18 cellular contexts compared by ENCODE assay signal in genomic region chr2:100983684-100984310, GRCh38. TPM values are rescaled to one million over a fixed set of nuclear protein-coding genes. Genes with fewer than 3 reads are reported as not detected.
A peak's percentile ranks its signal among the peaks of the same experiment; 100 is the strongest.
DNase-seq lines count a peak whose midpoint lies in the region; ATAC-seq and TF ChIP-seq lines count a peak whose summit lies in the region.
"Had no signal": no experiment of that assay in that cellular context is flagged by ENCODE, and none has a peak within 500 bp of the region (broad histone marks: within the 10 kb centered on the region; RNA-seq: fewer than 3 reads in every experiment).

No MANE protein-coding gene starts in this region.

- TF ChIP-seq EP300 in esophagus muscularis mucosa (IDR thresholded peaks at IDR 0.05): no peak

- ATAC-seq in heart left ventricle (peak in 3 of 4 donors; percentile 58 to 63 (median 62)), Right ventricle myocardium inferior (no peak), HG03442 (IDR thresholded peaks at IDR 0.05; ENCODE audit: unreplicated experiment) (no peak), GM19467 (IDR thresholded peaks at IDR 0.05; ENCODE audit: unreplicated experiment) (no peak)

- H3K27me3 ChIP-seq in heart left ventricle: no peaks in the 10 kb centered on the region
- H3K27me3 ChIP-seq in esophagus muscularis mucosa: no peaks in the 10 kb centered on the region
- H3K27me3 ChIP-seq in muscle layer of duodenum (ENCODE audit: low read depth, low read length): no peaks in the 10 kb centered on the region
- no peaks in the 10 kb centered on the region for H3K27me3 ChIP-seq in vagina
- H3K27me3 ChIP-seq: Peyer's patch, upper lobe of right lung had no signal

- TF ChIP-seq CTCF in heart left ventricle (IDR thresholded peaks at IDR 0.05) (no peak), esophagus muscularis mucosa (IDR thresholded peaks at IDR 0.05) (no peak), vagina (IDR thresholded peaks at IDR 0.05) (no peak)

- DNase-seq in heart left ventricle (no peak), Right ventricle myocardium inferior (ENCODE audit: missing footprints) (no peak), esophagus muscularis mucosa (ENCODE audit: extremely low spot score) (no peak), vagina (ENCODE audit: extremely low spot score in 2 of 2) (no peak), NCI-H2081 treated with DMSO at 0.1 percent for 48 hours (lab: John Stamatoyannopoulos, UW) (no peak)
- DNase-seq: activated CD4-positive, alpha-beta T cell treated with anti-CD3 and anti-CD28 coated beads for 4 hours; activated T-cell treated with anti-CD3 and anti-CD28 coated beads for 4 hours; DMS153; foreskin fibroblast; KG1; NCI-H1105 treated with DMSO at 0.1 percent for 48 hours; NCI-H774; Peyer's patch; stimulated activated naive B cell treated with anti-CD40 and anti-IgM and Interleukin-4, amounts not matched to agents 10 μg/mL and 1 μg/mL and 100 μg/mL, for 72 hours had no signal

- WGBS in heart left ventricle, 4 donors: 62 to 67% (median 66%) methylated on average over 11 of the region's 11 CpGs
- WGBS in esophagus muscularis mucosa: 72% methylated on average over 11 of the region's 11 CpGs

- H3K27ac ChIP-seq in heart left ventricle: peak overlapping the region in 6 of 12 donors; percentile 16 to 59 (median 29)
- peak overlapping the region; percentile 19 to 30 (median 24) for H3K27ac ChIP-seq in esophagus muscularis mucosa (replicated peaks in 1 of 4)
- H3K27ac ChIP-seq in muscle layer of duodenum (ENCODE audit: low read length): peak overlapping the region; percentile 23
- peak overlapping the region; percentile 17 for H3K27ac ChIP-seq in vagina
- H3K27ac ChIP-seq: Peyer's patch, upper lobe of right lung had no signal

- H3K9me3 ChIP-seq in heart left ventricle (no peaks in the 10 kb centered on the region), esophagus muscularis mucosa (no peaks in the 10 kb centered on the region), muscle layer of duodenum (ENCODE audit: control insufficient read depth in 1 of 2, low read length in 2 of 2) (no peaks in the 10 kb centered on the region), vagina (no peaks in the 10 kb centered on the region)
- H3K9me3 ChIP-seq: Peyer's patch, upper lobe of right lung had no signal

- peaks cover 0 to 70% (median 24%) of the 10 kb centered on the region in 9 donors for H3K36me3 ChIP-seq in heart left ventricle
- H3K36me3 ChIP-seq in esophagus muscularis mucosa: peaks cover 11 to 74% (median 31%) of the 10 kb centered on the region in 4 donors
- H3K36me3 ChIP-seq in muscle layer of duodenum (ENCODE audit: control insufficient read depth in 1 of 2, insufficient read depth in 2 of 2, low read length in 2 of 2): peaks cover 0 to 8% of the 10 kb centered on the region in 2 donors
- H3K36me3 ChIP-seq in vagina: no peaks in the 10 kb centered on the region
- H3K36me3 ChIP-seq: upper lobe of right lung had no signal

- intact Hi-C loops in heart left ventricle (cut with DNase I) (loop anchor here in 9 of 10 donors (1.0 to 10.0 kb wide), 10 partner anchors 161 to 569 kb away; partner anchors contain the start of genes NPAS2 (in 2 of the 9) and CHST10 (in 1 of the 9)), Right ventricle myocardium inferior (cut with DNase I) (loop anchor here (2.0 kb wide), 1 partner anchor 377 kb away; no protein-coding TSS in a partner anchor), esophagus muscularis mucosa (cut with DNase I) (loop anchor here (2.0 kb wide), 2 partner anchors 253 to 377 kb away; no protein-coding TSS in a partner anchor), vagina (cut with DNase I) (loop anchor here (5.0 to 10.0 kb wide), 3 partner anchors 169 to 381 kb away; no protein-coding TSS in a partner anchor)

- peaks cover 0 to 12% (median 0%) of the 10 kb centered on the region in 12 donors for H3K4me1 ChIP-seq in heart left ventricle
- peaks cover 3 to 21% (median 4%) of the 10 kb centered on the region in 4 donors for H3K4me1 ChIP-seq in esophagus muscularis mucosa
- peaks cover 0 to 7% of the 10 kb centered on the region in 2 donors for H3K4me1 ChIP-seq in muscle layer of duodenum (ENCODE audit: control insufficient read depth in 1 of 2, insufficient read depth in 2 of 2, low read length in 2 of 2)
- no peaks in the 10 kb centered on the region for H3K4me1 ChIP-seq in vagina
- H3K4me1 ChIP-seq: Peyer's patch, upper lobe of right lung had no signal

- TF ChIP-seq POLR2A in heart left ventricle (IDR thresholded peaks at IDR 0.05): no peak
- no peak for TF ChIP-seq POLR2A in esophagus muscularis mucosa (IDR thresholded peaks at IDR 0.05; ENCODE audit: low read depth)
- no peak for TF ChIP-seq POLR2A in vagina (IDR thresholded peaks at IDR 0.05)

- H3K4me3 ChIP-seq in heart left ventricle (no peak overlapping the region), esophagus muscularis mucosa (no peak overlapping the region), muscle layer of duodenum (ENCODE audit: low read depth in 1 of 2, low read length in 2 of 2) (no peak overlapping the region), vagina (no peak overlapping the region)
- H3K4me3 ChIP-seq: Peyer's patch, upper lobe of right lung had no signal

RNA-seq across cellular contexts. Expression of gene RPL31, which starts 18.3 kb away (rescaled TPM):
- total RNA-seq in heart left ventricle (100 to 1,000 TPM; 383 to 838 (median 747) TPM), Right ventricle myocardium inferior (848 TPM), esophagus muscularis mucosa (1,000 to 10,000 TPM in 3 of 4 donors, 100 to 1,000 TPM in 1; 645 to 2,101 (median 1,206) TPM), vagina (1,122 TPM)
- polyA plus RNA-seq in heart left ventricle: 1,000 to 10,000 TPM; 3,477 to 3,831 TPM

Comparison
In these comparisons a context has a peak if more than half of its experiments do, and no peak if none do; other contexts are left out.
1. ATAC-seq: peak in heart left ventricle (3 of 4); none in Right ventricle myocardium inferior (single experiment), HG03442 (single experiment) and GM19467 (single experiment).